In genomic region chr6:14472964-14473363, GRCh38 we compare ENCODE assay signal across 15 cellular contexts.
DNase-seq lines count a peak whose midpoint lies in the region; ATAC-seq and TF ChIP-seq lines count a peak whose summit lies in the region.
"Had no signal": no experiment of that assay in that cellular context is flagged by ENCODE, and none has a peak within 500 bp of the region (broad histone marks: within the 10 kb centered on the region; RNA-seq: fewer than 3 reads in every experiment).

No MANE protein-coding gene starts in this region.

- no peak for DNase-seq in AG04450 (ENCODE audit: low read depth, low spot score)
- DNase-seq in UCSD-AML1 (lab: John Stamatoyannopoulos, UW; ENCODE audit: unreplicated experiment), result peak; percentile 35
- DNase-seq in glomerular visceral epithelial cell (ENCODE audit: extremely low spot score), result peak; percentile 35
- no peak for DNase-seq in T1000 (lab: John Stamatoyannopoulos, UW)
- DNase-seq in activated gamma-delta T cell treated with Interleukin-2 at 50 U/mL for 16 hours, result no peak
- DNase-seq: ACHN; activated naive CD8-positive, alpha-beta T cell treated with anti-CD3 and anti-CD28 coated beads, Interleukin-2, amount 10 ng/mL, durations not matched to agents 7 days and 5 days; mammary epithelial cell had no signal

- H3K9me3 ChIP-seq in AG04450 (ENCODE audit: control insufficient read depth, insufficient read depth, low read length), result no peaks in the 10 kb centered on the region; the same call in 1 of the 2 replicates
- H3K9me3 ChIP-seq: vagina had no signal

- POLR2A ChIA-PET in AG04450 (lab: Yijun Ruan, JAX), result no interaction called here

- CTCF ChIA-PET in AG04450 (lab: Charles Lee), result interaction anchor here (0.6 kb wide), 1 partner anchor 10 kb away, joined by 4 read pairs; no protein-coding TSS in a partner anchor

- H3K4me3 ChIP-seq in AG04450 (ENCODE audit: low read depth, low read length), result no peak overlapping the region
- H3K4me3 ChIP-seq: vagina had no signal

- H3K27ac ChIP-seq in AG04450 (ENCODE audit: low read depth, low read length), result peak overlapping the region; percentile 75
- H3K27ac ChIP-seq: vagina had no signal

- ATAC-seq in GM21717 (IDR thresholded peaks at IDR 0.05; ENCODE audit: unreplicated experiment) (peak; percentile 56), SK-N-SH treated with all-trans-retinoic acid at 6 μM for 48 hours (no peak), HG03521 (IDR thresholded peaks at IDR 0.05; ENCODE audit: unreplicated experiment) (no peak)
- ATAC-seq: sciatic nerve; stimulated activated effector memory CD8-positive, alpha-beta T cell treated with anti-CD3 and anti-CD28 coated beads, Interleukin-12 subunit alpha, Interleukin-12 subunit beta, amount 100 ng/mL, for 72 hours; WTC11 had no signal

- no peak for TF ChIP-seq CTCF in AG04450 (IDR thresholded peaks at IDR 0.05; ENCODE audit: low read depth, low read length)

- no peaks in the 10 kb centered on the region for H3K27me3 ChIP-seq in AG04450 (ENCODE audit: control insufficient read depth, insufficient read depth, low read length)
- H3K27me3 ChIP-seq: vagina had no signal

TF ChIP-seq in SK-N-SH treated with all-trans-retinoic acid at 6 μM for 48 hours, 23 proteins besides CTCF, POLR2A, EP300 and RAD21:
- TF ChIP-seq TCF4 (CRISPR knock-in tag; IDR thresholded peaks at IDR 0.05; ENCODE audit: borderline replicate concordance), result no peak

Comparison
In these comparisons a context has a peak if more than half of its experiments do, and no peak if none do; other contexts are left out.
1. DNase-seq: peak in UCSD-AML1 (single experiment) and glomerular visceral epithelial cell (single experiment); none in AG04450 (single experiment), T1000 (single experiment) and activated gamma-delta T cell treated with Interleukin-2 at 50 U/mL for 16 hours (single experiment).